8 cellular contexts compared by ENCODE assay signal in genomic region chr7:98211221-98211675, GRCh38.
DNase-seq lines count a peak whose midpoint lies in the region; ATAC-seq lines count a peak whose summit lies in the region.

BHLHA15 (plus strand) TSS chr7:98211439; CDS start chr7:98212310, 871 bp downstream.

- peak within 1 kb of the TSS; percentile 70 for H3K27ac Mint-ChIP-seq in activated naive CD4-positive, alpha-beta T cell treated with anti-CD3 and anti-CD28 coated beads, Interleukin-2, amount 50 U/mL, for 24 hours

- H3K27me3 Mint-ChIP-seq in activated naive CD4-positive, alpha-beta T cell treated with anti-CD3 and anti-CD28 coated beads, Interleukin-2, amount 50 U/mL, for 24 hours, result no peaks in the 10 kb centered on the region

- 0 out of 2 replicates have a peak, but pooled peaks cover 2% of the 10 kb centered on the region for H3K4me1 ChIP-seq in iPS DF 6.9 (ENCODE audit: control insufficient read depth, insufficient read depth, low read length)

- peaks cover 9% of the 10 kb centered on the region for H3K4me1 Mint-ChIP-seq in activated naive CD4-positive, alpha-beta T cell treated with anti-CD3 and anti-CD28 coated beads, Interleukin-2, amount 50 U/mL, for 24 hours

- H3K9me3 Mint-ChIP-seq in activated naive CD4-positive, alpha-beta T cell treated with anti-CD3 and anti-CD28 coated beads, Interleukin-2, amount 50 U/mL, for 24 hours, result no peaks in the 10 kb centered on the region

- H3K36me3 Mint-ChIP-seq in activated naive CD4-positive, alpha-beta T cell treated with anti-CD3 and anti-CD28 coated beads, Interleukin-2, amount 50 U/mL, for 24 hours, result peaks cover 3% of the 10 kb centered on the region

- no CpG with 5 or more reads among the region's 45 CpGs for WGBS in iPS DF 6.9 (ENCODE audit: insufficient coverage, insufficient read length)

- no peaks in the 10 kb centered on the region for H3K9me3 ChIP-seq in iPS DF 6.9 (ENCODE audit: control insufficient read depth, insufficient read depth, low read length)

- peak within 1 kb of the TSS; percentile 54 for H3K4me3 Mint-ChIP-seq in activated naive CD4-positive, alpha-beta T cell treated with anti-CD3 and anti-CD28 coated beads, Interleukin-2, amount 50 U/mL, for 24 hours

- H3K36me3 ChIP-seq in iPS DF 6.9 (ENCODE audit: control insufficient read depth, insufficient read depth, low read length), result peaks cover 8% of the 10 kb centered on the region

- H3K4me3 ChIP-seq in iPS DF 6.9 (ENCODE audit: low read length), result peak within 1 kb of the TSS; percentile 57; the same call in 1 of the 2 replicates

- DNase-seq in DMS 273 (lab: John Stamatoyannopoulos, UW; ENCODE audit: unreplicated experiment) (peak; percentile 77), DMS 273 treated with DMSO at 0.1 percent for 48 hours (lab: John Stamatoyannopoulos, UW) (no peak), NCI-H146 (lab: John Stamatoyannopoulos, UW) (peak; percentile 80), iPS DF 6.9 (ENCODE audit: low read depth, low spot score) (no peak), putamen (ENCODE audit: low spot score) (no peak)
- DNase-seq in stimulated activated CD4-positive, alpha-beta T cell treated with anti-CD3 and anti-CD28 coated beads, Interleukin-4, amount 100 ng/mL, for 48 hours (ENCODE audit: low read depth in 2 of 2), result peak; percentile 15 to 21

- H3K27me3 ChIP-seq in iPS DF 6.9 (ENCODE audit: control insufficient read depth, insufficient read depth, low read length), result no peaks in the 10 kb centered on the region

- no peak for ATAC-seq in HG03460 (IDR thresholded peaks at IDR 0.05; ENCODE audit: unreplicated experiment)

- H3K27ac ChIP-seq in iPS DF 6.9 (ENCODE audit: low read length), result no peak within 1 kb of the TSS

Comparison
In these comparisons a context has a peak if more than half of its experiments do, and no peak if none do; other contexts are left out.
1. DNase-seq: peak in DMS 273 (single experiment), NCI-H146 (single experiment) and stimulated activated CD4-positive, alpha-beta T cell treated with anti-CD3 and anti-CD28 coated beads, Interleukin-4, amount 100 ng/mL, for 48 hours (2 of 2); none in DMS 273 treated with DMSO at 0.1 percent for 48 hours (single experiment), iPS DF 6.9 (single experiment) and putamen (single experiment).